Comparison of ENCODE assay signal across 8 cellular contexts in the genomic region with DNA sequence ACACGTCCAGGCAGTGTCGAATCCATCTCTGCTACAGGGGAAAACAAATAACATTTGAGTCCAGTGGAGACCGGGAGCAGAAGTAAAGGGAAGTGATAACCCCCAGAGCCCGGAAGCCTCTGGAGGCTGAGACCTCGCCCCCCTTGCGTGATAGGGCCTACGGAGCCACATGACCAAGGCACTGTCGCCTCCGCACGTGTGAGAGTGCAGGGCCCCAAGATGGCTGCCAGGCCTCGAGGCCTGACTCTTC. TPM values are rescaled to one million over a fixed set of nuclear protein-coding genes. Genes with fewer than 3 reads are reported as not detected.
A peak's percentile ranks its signal among the peaks of the same experiment; 100 is the strongest.
DNase-seq lines count a peak whose midpoint lies in the region; ATAC-seq and TF ChIP-seq lines count a peak whose summit lies in the region.

No MANE protein-coding gene starts in this region.

- no peak for DNase-seq in colonic mucosa
- DNase-seq in G401 (ENCODE audit: low spot score): no peak
- no peak for DNase-seq in NCI-H187 treated with DMSO at 0.1 percent for 48 hours (lab: John Stamatoyannopoulos, UW)
- DNase-seq in activated gamma-delta T cell (lab: John Stamatoyannopoulos, UW): no peak
- DNase-seq in UCSD-AML1 (lab: John Stamatoyannopoulos, UW; ENCODE audit: unreplicated experiment): no peak

- peaks cover 31% of the 10 kb centered on the region for H3K79me2 ChIP-seq in KMS-11 (ENCODE audit: insufficient read depth, low read depth)

- peaks cover 43% of the 10 kb centered on the region for H3K4me1 Mint-ChIP-seq in nephron

- in situ Hi-C loops in G401 (cut with HindIII; ENCODE audit: low sequenced_read_pairs): no loop called here

- peaks cover 2% of the 10 kb centered on the region for H3K9me3 Mint-ChIP-seq in nephron

- H3K4me3 ChIP-seq in KMS-11 (IDR thresholded peaks at IDR 0.05; ENCODE audit: insufficient read depth, low read depth, low read length) (no peak overlapping the region), colonic mucosa (peak overlapping the region; percentile 43)

- H3K4me3 Mint-ChIP-seq in nephron: peak overlapping the region; percentile 94 to 99 (median 97)

- no peaks in the 10 kb centered on the region for H3K27me3 Mint-ChIP-seq in nephron (ENCODE audit: low read depth)

- H3K27me3 ChIP-seq in KMS-11 (ENCODE audit: insufficient read depth, low read depth) (no peaks in the 10 kb centered on the region), colonic mucosa (no peaks in the 10 kb centered on the region)

- peak overlapping the region; percentile 22; the same call in 1 of the 2 replicates for H3K9ac ChIP-seq in KMS-11
- peak overlapping the region; percentile 62 to 98 for H3K9ac ChIP-seq in colonic mucosa (ENCODE audit: low read depth in 2 of 2, low read length in 2 of 2)

- no peak for TF ChIP-seq CTCF in KMS-11 (conservative IDR thresholded peaks at IDR 0.05; ENCODE audit: low read depth, low read length)
- no peak for TF ChIP-seq CTCF in colonic mucosa (IDR thresholded peaks at IDR 0.05)
- no peak for TF ChIP-seq CTCF in nephron (IDR thresholded peaks at IDR 0.05; ENCODE audit: unreplicated experiment in 3 of 3)

- no peak overlapping the region for H3K27ac ChIP-seq in KMS-11
- H3K27ac ChIP-seq in colonic mucosa: peak overlapping the region; percentile 83

- H2AFZ ChIP-seq in KMS-11 (ENCODE audit: low read depth): no peak overlapping the region

- H3K4me1 ChIP-seq in KMS-11 (ENCODE audit: low read depth, poor library complexity, severe bottlenecking) (peaks cover 11% of the 10 kb centered on the region), colonic mucosa (peaks cover 12% of the 10 kb centered on the region)

- H3K36me3 Mint-ChIP-seq in nephron (ENCODE audit: low read depth): peaks cover 84% of the 10 kb centered on the region

- peak; percentile 88 for ATAC-seq in GM18502 (IDR thresholded peaks at IDR 0.05; ENCODE audit: poor library complexity, unreplicated experiment)

- H3K27ac Mint-ChIP-seq in nephron: peak overlapping the region; percentile 87 to 99 (median 99)

- no peak overlapping the region; the same call in 1 of the 2 replicates for H3K4me2 ChIP-seq in KMS-11

- H4K20me1 ChIP-seq in KMS-11 (ENCODE audit: insufficient read depth): no peaks in the 10 kb centered on the region

- intact Hi-C loops in colonic mucosa (cut with DNase I): no loop called here

- no peaks in the 10 kb centered on the region for H3K9me3 ChIP-seq in colonic mucosa

- H3K36me3 ChIP-seq in KMS-11 (ENCODE audit: insufficient read depth) (no peaks in the 10 kb centered on the region), colonic mucosa (peaks cover 22% of the 10 kb centered on the region)

RNA-seq across cellular contexts. Expression of a gene that starts 7.2 kb away (rescaled TPM):
- total RNA-seq in colonic mucosa: 10 to 100 TPM; 37.7 to 56.6 TPM
- 119 and 129 TPM in 2 replicates for total RNA-seq in G401 (2014; rRNA removed; shearing (Covaris generic))

RNA-seq across cellular contexts. Expression of a gene that starts 10.5 kb away (rescaled TPM):
- total RNA-seq in colonic mucosa: 10 to 100 TPM; 25.7 to 56.6 TPM
- total RNA-seq in G401 (2014; rRNA removed; shearing (Covaris generic)): 157 and 182 TPM in 2 replicates

RNA-seq across cellular contexts. Expression of a gene that starts 11.4 kb away (rescaled TPM):
- 100 to 1,000 TPM in 1 of 2 donors, 10 to 100 TPM in 1; 80.1 to 111 TPM for total RNA-seq in colonic mucosa
- total RNA-seq in G401 (2014; rRNA removed; shearing (Covaris generic)): 151 and 157 TPM in 2 replicates

RNA-seq across cellular contexts. Expression of a gene that starts 13.7 kb away (rescaled TPM):
- total RNA-seq in colonic mucosa: 100 to 1,000 TPM in 1 of 2 donors, 10 to 100 TPM in 1; 67.5 to 125 TPM
- 1.5 TPM in 1 of 2 replicates, not detected in the other for total RNA-seq in G401 (2014; rRNA removed; shearing (Covaris generic))

RNA-seq across cellular contexts. Expression of a gene that starts 17.6 kb away (rescaled TPM):
- total RNA-seq in colonic mucosa: 1 to 10 TPM in 1 of 2 donors, under 1 TPM in 1; 0.61 to 1.0 TPM
- 6.8 and 12.1 TPM in 2 replicates for total RNA-seq in G401 (2014; rRNA removed; shearing (Covaris generic))
